In the genomic region with DNA sequence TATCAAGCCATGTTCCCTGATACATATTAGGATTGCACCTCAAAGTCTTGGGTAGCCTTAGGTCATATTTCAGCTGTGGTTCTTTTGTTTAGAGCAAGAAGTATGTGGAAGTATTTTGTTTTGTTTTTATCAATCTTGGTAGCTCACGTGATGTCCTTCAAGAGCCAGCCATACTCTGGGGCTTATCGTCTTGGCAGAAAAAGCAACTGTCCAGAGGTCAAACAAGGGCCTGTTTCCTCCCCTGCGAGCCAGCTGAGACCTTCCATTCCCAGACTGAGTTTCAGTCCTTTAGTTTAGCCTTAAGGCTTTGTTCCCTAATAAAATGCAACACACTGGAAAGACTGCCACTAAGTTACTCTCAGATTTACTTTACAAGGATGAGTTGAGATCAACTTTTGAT, we compare ENCODE assay signal across 21 cellular contexts.
A peak's percentile ranks its signal among the peaks of the same experiment; 100 is the strongest.
DNase-seq lines count a peak whose midpoint lies in the region; ATAC-seq, FAIRE-seq and TF ChIP-seq lines count a peak whose summit lies in the region.
"Had no signal": no experiment of that assay in that cellular context is flagged by ENCODE, and none has a peak within 500 bp of the region (broad histone marks: within the 10 kb centered on the region; RNA-seq: fewer than 3 reads in every experiment).

No MANE protein-coding gene starts in this region.

- BruUV-seq in K562 (replicated peaks; lab: Mats Ljungman, UMichigan), result no TSS peak

- TF ChIP-seq CTCF in 22Rv1 (IDR thresholded peaks at IDR 0.05) (no peak), K562 (IDR thresholded peaks at IDR 0.05 in 2 of 3, conservative IDR thresholded peaks at IDR 0.05 in 1 of 3; ENCODE audit: insufficient read depth in 2 of 3, low read depth in 1 of 3, low read length in 3 of 3) (no peak), pancreas (IDR thresholded peaks at IDR 0.05) (no peak)

- no peak overlapping the region for H3K4me3 ChIP-seq in K562
- no peak overlapping the region for H3K4me3 ChIP-seq in pancreas
- H3K4me3 ChIP-seq: ascending aorta, MG63 had no signal

- H3K27ac ChIP-seq in 22Rv1 (peak overlapping the region; percentile 38; the same call in 1 of the 2 replicates), K562 (ENCODE audit: extremely low read depth, low read depth, low read length) (no peak overlapping the region), pancreas (peak overlapping the region in 1 of 4 donors; percentile 15)
- H3K27ac ChIP-seq: ascending aorta, foreskin keratinocyte, RWPE1 had no signal

- CTCF ChIA-PET in K562 (lab: Yijun Ruan, JAX; ENCODE audit: low intra/inter-chr PET ratio), result no interaction called here
- CTCF ChIA-PET in activated CD4-positive, alpha-beta T cell treated with anti-CD3 and anti-CD28 coated beads for 36 hours (lab: Charles Lee), result interaction anchor here (1.0 kb wide), 1 partner anchor 1340 kb away, joined by 3 read pairs; no protein-coding TSS in a partner anchor

- POLR2A ChIA-PET in K562 (lab: Yijun Ruan, JAX), result interaction anchor here (0.6 kb wide), 2 partner anchors 42 to 908 kb away, joined by 4 read pairs; no protein-coding TSS in a partner anchor
- POLR2A ChIA-PET in activated CD4-positive, alpha-beta T cell treated with anti-CD3 and anti-CD28 coated beads for 36 hours (lab: Charles Lee), result no interaction called here

- intact Hi-C loops in K562 (cut with micrococcal nuclease), result loop anchor here (5.0 to 10.0 kb wide), 2 partner anchors 790 to 1338 kb away; no protein-coding TSS in a partner anchor
- intact Hi-C loops in left cardiac atrium (cut with DNase I), result loop anchor here (2.0 to 10.0 kb wide), 6 partner anchors 780 to 1340 kb away; no protein-coding TSS in a partner anchor
- intact Hi-C loops in pancreas (cut with DNase I), result loop anchor here in 2 of 3 donors (10.0 kb wide), 3 partner anchors 1150 to 1340 kb away; no protein-coding TSS in a partner anchor
- intact Hi-C loops in activated CD4-positive, alpha-beta T cell treated with anti-CD3 and anti-CD28 coated beads for 36 hours (cut with DNase I, micrococcal nuclease), result loop anchor here (10.0 kb wide), 2 partner anchors 220 to 1340 kb away; no protein-coding TSS in a partner anchor

- no peaks in the 10 kb centered on the region for H4K20me1 ChIP-seq in K562 (replicated peaks; ENCODE audit: control insufficient read depth, insufficient read depth, low read length)

- no peaks in the 10 kb centered on the region for H3K9me3 Mint-ChIP-seq in activated CD4-positive, alpha-beta T cell treated with anti-CD3 and anti-CD28 coated beads for 36 hours (ENCODE audit: low read depth)
- H3K9me3 Mint-ChIP-seq: activated T-cell treated with anti-CD3 and anti-CD28 coated beads, Interleukin-2, amount 50 U/mL, for 72 hours had no signal

- H3K4me1 Mint-ChIP-seq in activated CD4-positive, alpha-beta T cell treated with anti-CD3 and anti-CD28 coated beads for 36 hours, result no peaks in the 10 kb centered on the region

- H3K9me1 ChIP-seq in K562 (ENCODE audit: control insufficient read depth, insufficient read depth, low read length), result no peaks in the 10 kb centered on the region

- in situ Hi-C loops in K562 (cut with MboI), result loop anchor here (25.0 kb wide), 1 partner anchor 1338 kb away; no protein-coding TSS in a partner anchor

- H3K4me1 ChIP-seq in K562 (replicated peaks in 1 of 2; ENCODE audit: control insufficient read depth in 2 of 2, insufficient read depth in 2 of 2, low read length in 2 of 2) (peaks cover 0 to 4% of the 10 kb centered on the region in 2 experiments; a peak in 1 of 5 replicates), pancreas (peaks cover 16 to 17% (median 17%) of the 10 kb centered on the region in 3 donors)
- H3K4me1 ChIP-seq: foreskin keratinocyte had no signal

- TF ChIP-seq POLR2A in K562 (conservative IDR thresholded peaks at IDR 0.05), result no peak

- no peak for TF ChIP-seq RAD21 in K562 (CRISPR knock-in tag; conservative IDR thresholded peaks at IDR 0.05 in 1 of 2, IDR thresholded peaks at IDR 0.05 in 1 of 2)

- no peak overlapping the region for H3K4me2 ChIP-seq in K562 (ENCODE audit: insufficient read depth, low read length)

- H3K9me3 ChIP-seq in K562 (replicated peaks; ENCODE audit: control insufficient read depth, insufficient read depth, low read depth, low read length) (no peaks in the 10 kb centered on the region), pancreas (no peaks in the 10 kb centered on the region)
- H3K9me3 ChIP-seq: ascending aorta, MG63 had no signal

- ATAC-seq in K562, result peak; percentile 72
- ATAC-seq in left cardiac atrium, result peak; percentile 89 to 92
- peak; percentile 79 to 88 (median 84) for ATAC-seq in pancreas
- no peak for ATAC-seq in activated CD4-positive, alpha-beta T cell treated with anti-CD3 and anti-CD28 coated beads for 36 hours
- no peak for ATAC-seq in GM21825 (IDR thresholded peaks at IDR 0.05; ENCODE audit: unreplicated experiment)
- ATAC-seq: activated T-cell treated with anti-CD3 and anti-CD28 coated beads, Interleukin-2, amount 50 U/mL, for 72 hours; foreskin keratinocyte had no signal

- DNase-seq in K562 (ENCODE audit: extremely low read depth in 1 of 4, low spot score in 3 of 4) (peak in 1 of 4 experiments; percentile 16), left cardiac atrium (peak; percentile 36), pancreas (peak in 2 of 6 donors; percentile 41 to 46)
- no peak for DNase-seq in stimulated activated CD4-positive, alpha-beta T cell treated with anti-CD3 and anti-CD28 coated beads, Interleukin-12 subunit alpha, Interleukin-12 subunit beta, amount 100 ng/mL, for 4 hours
- no peak for DNase-seq in stimulated activated naive CD4-positive, alpha-beta T cell treated with Interleukin-2 at 50 U/mL for 16 hours (lab: John Stamatoyannopoulos, UW)
- no peak for DNase-seq in activated CD4-positive, alpha-beta T cell treated with anti-CD3 and anti-CD28 coated beads for 36 hours
- DNase-seq: activated CD4-positive, alpha-beta T cell treated with anti-CD3 and anti-CD28 coated beads for 48 hours; activated T-cell treated with anti-CD3 and anti-CD28 coated beads, Interleukin-2, amount 50 U/mL, for 72 hours; COR-L47; foreskin keratinocyte; MG63; NCI-H2029; NCI-H748 treated with DMSO at 0.1 percent for 48 hours; stimulated activated CD4-positive, alpha-beta T cell treated with anti-CD3 and anti-CD28 coated beads, Interleukin-2, amount 100 ng/mL, for 24 hours; stimulated activated CD8-positive, alpha-beta memory T cell treated with anti-CD3 and anti-CD28 coated beads, Interleukin-4, amount 100 ng/mL, for 48 hours; T-helper 2 cell had no signal

- no peak for TF ChIP-seq EP300 in K562 (IDR thresholded peaks at IDR 0.05; ENCODE audit: low read length)

- 0% methylated on average over 3 of the region's 3 CpGs for WGBS in K562 (ENCODE audit: insufficient coverage, low coverage, missing lambda C conversion rate)
- WGBS in pancreas, 2 donors, result 16 to 18% methylated on average over 3 of the region's 3 CpGs

- H3K27me3 ChIP-seq in K562 (ENCODE audit: control insufficient read depth in 2 of 2, insufficient read depth in 2 of 2, low read length in 2 of 2) (no peaks in the 10 kb centered on the region), pancreas (no peaks in the 10 kb centered on the region)
- H3K27me3 ChIP-seq: ascending aorta, foreskin keratinocyte, MG63 had no signal

- H2AFZ ChIP-seq in K562 (ENCODE audit: low read depth, low read length), result 0 out of 2 replicates have a peak overlapping the region, but pooled peaks have one; percentile 44

- no peaks in the 10 kb centered on the region for H3K79me2 ChIP-seq in K562 (ENCODE audit: control insufficient read depth, insufficient read depth, low read length)

- no peaks in the 10 kb centered on the region for H3K36me3 Mint-ChIP-seq in activated CD4-positive, alpha-beta T cell treated with anti-CD3 and anti-CD28 coated beads for 36 hours (ENCODE audit: low read depth)

- no peak overlapping the region for H3K4me3 Mint-ChIP-seq in activated CD4-positive, alpha-beta T cell treated with anti-CD3 and anti-CD28 coated beads for 36 hours
- H3K4me3 Mint-ChIP-seq: activated T-cell treated with anti-CD3 and anti-CD28 coated beads, Interleukin-2, amount 50 U/mL, for 72 hours had no signal

- H3K36me3 ChIP-seq in K562 (ENCODE audit: control insufficient read depth, insufficient read depth, low read length) (no peaks in the 10 kb centered on the region), pancreas (no peaks in the 10 kb centered on the region)
- H3K36me3 ChIP-seq: ascending aorta, MG63 had no signal

- FAIRE-seq in K562 (lab: Jason Lieb, UNC), result no peak
- FAIRE-seq in pancreas (lab: Jason Lieb, UNC), result no peak
- FAIRE-seq: GM19239 had no signal

- no peak overlapping the region for H3K27ac Mint-ChIP-seq in activated CD4-positive, alpha-beta T cell treated with anti-CD3 and anti-CD28 coated beads for 36 hours
- H3K27ac Mint-ChIP-seq: activated T-cell treated with anti-CD3 and anti-CD28 coated beads, Interleukin-2, amount 50 U/mL, for 72 hours had no signal

- peaks cover 11% of the 10 kb centered on the region for H3K27me3 Mint-ChIP-seq in activated CD4-positive, alpha-beta T cell treated with anti-CD3 and anti-CD28 coated beads for 36 hours

- no peak overlapping the region for H3K9ac ChIP-seq in K562 (ENCODE audit: insufficient read depth in 1 of 2, low read depth in 2 of 2, low read length in 2 of 2)

TF ChIP-seq in K562, 482 proteins besides CTCF, POLR2A, EP300 and RAD21 (continues in another document):
- TF ChIP-seq, protein P1, sequence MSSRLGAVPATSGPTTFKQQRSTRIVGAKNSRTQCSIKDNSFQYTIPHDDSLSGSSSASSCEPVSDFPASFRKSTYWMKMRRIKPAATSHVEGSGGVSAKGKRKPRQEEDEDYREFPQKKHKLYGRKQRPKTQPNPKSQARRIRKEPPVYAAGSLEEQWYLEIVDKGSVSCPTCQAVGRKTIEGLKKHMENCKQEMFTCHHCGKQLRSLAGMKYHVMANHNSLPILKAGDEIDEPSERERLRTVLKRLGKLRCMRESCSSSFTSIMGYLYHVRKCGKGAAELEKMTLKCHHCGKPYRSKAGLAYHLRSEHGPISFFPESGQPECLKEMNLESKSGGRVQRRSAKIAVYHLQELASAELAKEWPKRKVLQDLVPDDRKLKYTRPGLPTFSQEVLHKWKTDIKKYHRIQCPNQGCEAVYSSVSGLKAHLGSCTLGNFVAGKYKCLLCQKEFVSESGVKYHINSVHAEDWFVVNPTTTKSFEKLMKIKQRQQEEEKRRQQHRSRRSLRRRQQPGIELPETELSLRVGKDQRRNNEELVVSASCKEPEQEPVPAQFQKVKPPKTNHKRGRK (tag; IDR thresholded peaks at IDR 0.05), result no peak
- TF ChIP-seq ZNF124 (CRISPR knock-in tag; IDR thresholded peaks at IDR 0.05), result no peak
- TF ChIP-seq, protein P2, sequence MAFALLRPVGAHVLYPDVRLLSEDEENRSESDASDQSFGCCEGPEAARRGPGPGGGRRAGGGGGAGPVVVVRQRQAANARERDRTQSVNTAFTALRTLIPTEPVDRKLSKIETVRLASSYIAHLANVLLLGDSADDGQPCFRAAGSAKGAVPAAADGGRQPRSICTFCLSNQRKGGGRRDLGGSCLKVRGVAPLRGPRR (CRISPR knock-in tag; IDR thresholded peaks at IDR 0.05), result no peak

Comparison
In these comparisons a context has a peak if more than half of its experiments do, and no peak if none do; other contexts are left out.
1. ATAC-seq: peak in K562 (single experiment), left cardiac atrium (2 of 2) and pancreas (4 of 4); none in activated CD4-positive, alpha-beta T cell treated with anti-CD3 and anti-CD28 coated beads for 36 hours (single experiment) and GM21825 (single experiment).